In the genomic region with DNA sequence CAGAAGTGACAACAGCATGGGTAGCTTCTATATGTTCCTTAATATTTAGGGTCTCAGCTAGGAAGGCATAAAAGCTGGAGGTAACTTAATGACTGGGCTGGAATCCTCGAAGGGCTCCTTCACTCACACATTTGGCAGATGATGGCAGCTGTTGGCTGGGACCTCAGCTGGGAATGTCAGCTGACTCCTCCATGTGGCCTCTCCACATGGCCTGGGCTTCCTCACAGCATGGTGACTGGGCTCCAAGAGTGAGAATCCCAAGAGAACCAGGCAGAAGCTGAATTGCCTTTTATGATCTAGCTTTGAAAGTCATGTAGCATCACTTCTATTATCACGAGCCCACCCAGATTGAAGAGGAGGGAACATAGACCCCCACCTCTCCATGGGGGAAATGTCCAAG, we compare ENCODE assay signal across 13 cellular contexts.
"Had no signal": no experiment of that assay in that cellular context is flagged by ENCODE, and none has a peak within 500 bp of the region (broad histone marks: within the 10 kb centered on the region; RNA-seq: fewer than 3 reads in every experiment).

No MANE protein-coding gene starts in this region.

- H3K9me3 ChIP-seq: gastroesophageal sphincter, right atrium auricular region, thyroid gland had no signal

- H3K27me3 Mint-ChIP-seq: activated CD4-positive, alpha-beta memory T cell treated with anti-CD3 and anti-CD28 coated beads, Interleukin-2, amount 10 ng/mL, durations not matched to agents 7 days and 5 days; effector memory CD8-positive, alpha-beta T cell had no signal

- ATAC-seq: activated T-cell treated with anti-CD3 and anti-CD28 coated beads, Interleukin-2, amount 50 U/mL, for 72 hours; effector memory CD8-positive, alpha-beta T cell; gastroesophageal sphincter had no signal

- H3K27ac ChIP-seq: coronary artery, epithelial cell of prostate, gastroesophageal sphincter, right atrium auricular region, thyroid gland had no signal

- H3K27me3 ChIP-seq: gastroesophageal sphincter, right atrium auricular region, thyroid gland had no signal

- H3K4me3 Mint-ChIP-seq: activated CD4-positive, alpha-beta memory T cell treated with anti-CD3 and anti-CD28 coated beads, Interleukin-2, amount 10 ng/mL, durations not matched to agents 7 days and 5 days; activated T-cell treated with anti-CD3 and anti-CD28 coated beads, Interleukin-2, amount 50 U/mL, for 72 hours; effector memory CD8-positive, alpha-beta T cell had no signal

- H3K9me3 Mint-ChIP-seq: activated CD4-positive, alpha-beta memory T cell treated with anti-CD3 and anti-CD28 coated beads, Interleukin-2, amount 10 ng/mL, durations not matched to agents 7 days and 5 days; activated T-cell treated with anti-CD3 and anti-CD28 coated beads, Interleukin-2, amount 50 U/mL, for 72 hours; effector memory CD8-positive, alpha-beta T cell had no signal

- DNase-seq: activated CD4-positive, alpha-beta memory T cell treated with anti-CD3 and anti-CD28 coated beads, Interleukin-2, amount 10 ng/mL, durations not matched to agents 7 days and 5 days; activated CD4-positive, CD25-positive, alpha-beta regulatory T cell treated with anti-CD3 and anti-CD28 coated beads, Interleukin-2, amount 50 U/mL, for 72 hours; activated T-cell treated with anti-CD3 and anti-CD28 coated beads, Interleukin-2, amount 50 U/mL, for 72 hours; effector memory CD8-positive, alpha-beta T cell; kidney glomerular epithelial cell; mesendoderm; small intestine; T-helper 9 cell; thyroid gland had no signal

- H3K4me3 ChIP-seq: coronary artery, gastroesophageal sphincter, right atrium auricular region, thyroid gland had no signal

- H3K36me3 ChIP-seq: gastroesophageal sphincter, right atrium auricular region, thyroid gland had no signal

- H3K27ac Mint-ChIP-seq: activated CD4-positive, alpha-beta memory T cell treated with anti-CD3 and anti-CD28 coated beads, Interleukin-2, amount 10 ng/mL, durations not matched to agents 7 days and 5 days; activated T-cell treated with anti-CD3 and anti-CD28 coated beads, Interleukin-2, amount 50 U/mL, for 72 hours had no signal
